In genomic region chr3:112561693-112562529, GRCh38 we compare ENCODE assay signal across 1 cellular context.
A peak's percentile ranks its signal among the peaks of the same experiment; 100 is the strongest.
TF ChIP-seq lines count a peak whose summit lies in the region.

TSS of gene ATG3 (minus strand) at chr3:112561962. CDS start at chr3:112561528, 434 bp downstream.
TSS of gene SLC35A5 (plus strand) at chr3:112562045. CDS start at chr3:112563404, 1,359 bp downstream.

TF ChIP-seq in H1, 55 proteins besides CTCF, POLR2A, EP300 and RAD21:
- peak; percentile 99 for TF ChIP-seq ATF3 (IDR thresholded peaks at IDR 0.05; ENCODE audit: insufficient read depth, low read depth, low read length)
- TF ChIP-seq KDM1A (IDR thresholded peaks at IDR 0.05; ENCODE audit: borderline replicate concordance, low read length): 0 out of 2 replicates have a peak, but pooled peaks have one; percentile 5
- peak; percentile 100 for TF ChIP-seq USF2 (IDR thresholded peaks at IDR 0.05; ENCODE audit: low read length)
- TF ChIP-seq TCF12 (IDR thresholded peaks at IDR 0.05; ENCODE audit: low read depth, low read length): no peak
- TF ChIP-seq YY1 (IDR thresholded peaks at IDR 0.05; ENCODE audit: low read depth, low read length): no peak
- no peak for TF ChIP-seq RNF2 (IDR thresholded peaks at IDR 0.05; ENCODE audit: borderline replicate concordance, low read depth, low read length, missing control alignments, poor library complexity, severe bottlenecking)
- no peak for TF ChIP-seq SP2 (IDR thresholded peaks at IDR 0.05; ENCODE audit: low read length)
- TF ChIP-seq TBP (IDR thresholded peaks at IDR 0.05; ENCODE audit: low read depth, low read length): peak; percentile 78
- TF ChIP-seq, protein P1, sequence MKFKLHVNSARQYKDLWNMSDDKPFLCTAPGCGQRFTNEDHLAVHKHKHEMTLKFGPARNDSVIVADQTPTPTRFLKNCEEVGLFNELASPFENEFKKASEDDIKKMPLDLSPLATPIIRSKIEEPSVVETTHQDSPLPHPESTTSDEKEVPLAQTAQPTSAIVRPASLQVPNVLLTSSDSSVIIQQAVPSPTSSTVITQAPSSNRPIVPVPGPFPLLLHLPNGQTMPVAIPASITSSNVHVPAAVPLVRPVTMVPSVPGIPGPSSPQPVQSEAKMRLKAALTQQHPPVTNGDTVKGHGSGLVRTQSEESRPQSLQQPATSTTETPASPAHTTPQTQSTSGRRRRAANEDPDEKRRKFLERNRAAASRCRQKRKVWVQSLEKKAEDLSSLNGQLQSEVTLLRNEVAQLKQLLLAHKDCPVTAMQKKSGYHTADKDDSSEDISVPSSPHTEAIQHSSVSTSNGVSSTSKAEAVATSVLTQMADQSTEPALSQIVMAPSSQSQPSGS (IDR thresholded peaks at IDR 0.05; ENCODE audit: low read length): no peak
- no peak; the same call in 1 of the 2 replicates for TF ChIP-seq CHD2 (IDR thresholded peaks at IDR 0.05; ENCODE audit: low read length)
- TF ChIP-seq NRF1 (IDR thresholded peaks at IDR 0.05; ENCODE audit: low read depth, low read length): peak; percentile 65
- no peak for TF ChIP-seq FOSL1 (IDR thresholded peaks at IDR 0.05; ENCODE audit: insufficient read depth, low read depth, low read length)
- 0 out of 2 replicates have a peak, but pooled peaks have one; percentile 15 for TF ChIP-seq KDM5A (IDR thresholded peaks at IDR 0.05; ENCODE audit: low read length)
- TF ChIP-seq TAF1 (IDR thresholded peaks at IDR 0.05; ENCODE audit: low read depth, low read length): 0 out of 2 replicates have a peak, but pooled peaks have one; percentile 22
- TF ChIP-seq, protein P2, sequence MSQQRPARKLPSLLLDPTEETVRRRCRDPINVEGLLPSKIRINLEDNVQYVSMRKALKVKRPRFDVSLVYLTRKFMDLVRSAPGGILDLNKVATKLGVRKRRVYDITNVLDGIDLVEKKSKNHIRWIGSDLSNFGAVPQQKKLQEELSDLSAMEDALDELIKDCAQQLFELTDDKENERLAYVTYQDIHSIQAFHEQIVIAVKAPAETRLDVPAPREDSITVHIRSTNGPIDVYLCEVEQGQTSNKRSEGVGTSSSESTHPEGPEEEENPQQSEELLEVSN (IDR thresholded peaks at IDR 0.05): peak; percentile 85
- no peak for TF ChIP-seq CBX8 (IDR thresholded peaks at IDR 0.05; ENCODE audit: borderline replicate concordance, low read depth, low read length)
- no peak for TF ChIP-seq GABPA (IDR thresholded peaks at IDR 0.05; ENCODE audit: borderline replicate concordance, insufficient read depth, low read length)
- peak; percentile 86 for TF ChIP-seq MAX (IDR thresholded peaks at IDR 0.05)
- TF ChIP-seq SP4 (IDR thresholded peaks at IDR 0.05; ENCODE audit: low read length): peak; percentile 98
- peak; percentile 68 for TF ChIP-seq CREB1 (IDR thresholded peaks at IDR 0.05)
- peak; percentile 88 for TF ChIP-seq ASH2L (IDR thresholded peaks at IDR 0.05; ENCODE audit: low read length)
- TF ChIP-seq PHF8 (conservative IDR thresholded peaks at IDR 0.05; ENCODE audit: low read depth, low read length): peak; percentile 79
- no peak for TF ChIP-seq ZNF274 (IDR thresholded peaks at IDR 0.05; ENCODE audit: borderline replicate concordance, extremely low read depth, low read length)
- TF ChIP-seq EZH2 (IDR thresholded peaks at IDR 0.05; ENCODE audit: low read depth, low read length, severe bottlenecking): no peak
- peak; percentile 11; the same call in 1 of the 2 replicates for TF ChIP-seq EGR1 (IDR thresholded peaks at IDR 0.05; ENCODE audit: borderline replicate concordance, low read depth, low read length)
- TF ChIP-seq SIX5 (IDR thresholded peaks at IDR 0.05; ENCODE audit: low read depth, low read length): no peak
- TF ChIP-seq SUZ12 (IDR thresholded peaks at IDR 0.05; ENCODE audit: low read length): no peak
- no peak for TF ChIP-seq CBX5 (IDR thresholded peaks at IDR 0.05; ENCODE audit: low read depth, low read length)
- TF ChIP-seq BCL11A (IDR thresholded peaks at IDR 0.05; ENCODE audit: low read depth in 2 of 2, low read length in 2 of 2): no peak
- TF ChIP-seq MAFK (IDR thresholded peaks at IDR 0.05; ENCODE audit: low read depth, low read length): no peak
- 0 out of 2 replicates have a peak, but pooled peaks have one; percentile 26 for TF ChIP-seq JUND (IDR thresholded peaks at IDR 0.05; ENCODE audit: low read length)
- peak in 1 of 2 experiments; percentile 19; a peak in 1 of 4 replicates for TF ChIP-seq HDAC2 (IDR thresholded peaks at IDR 0.05; ENCODE audit: borderline replicate concordance in 1 of 2, low read depth in 2 of 2, low read length in 2 of 2)
- TF ChIP-seq BRCA1 (IDR thresholded peaks at IDR 0.05; ENCODE audit: low read depth, low read length): no peak
- TF ChIP-seq, protein P3, sequence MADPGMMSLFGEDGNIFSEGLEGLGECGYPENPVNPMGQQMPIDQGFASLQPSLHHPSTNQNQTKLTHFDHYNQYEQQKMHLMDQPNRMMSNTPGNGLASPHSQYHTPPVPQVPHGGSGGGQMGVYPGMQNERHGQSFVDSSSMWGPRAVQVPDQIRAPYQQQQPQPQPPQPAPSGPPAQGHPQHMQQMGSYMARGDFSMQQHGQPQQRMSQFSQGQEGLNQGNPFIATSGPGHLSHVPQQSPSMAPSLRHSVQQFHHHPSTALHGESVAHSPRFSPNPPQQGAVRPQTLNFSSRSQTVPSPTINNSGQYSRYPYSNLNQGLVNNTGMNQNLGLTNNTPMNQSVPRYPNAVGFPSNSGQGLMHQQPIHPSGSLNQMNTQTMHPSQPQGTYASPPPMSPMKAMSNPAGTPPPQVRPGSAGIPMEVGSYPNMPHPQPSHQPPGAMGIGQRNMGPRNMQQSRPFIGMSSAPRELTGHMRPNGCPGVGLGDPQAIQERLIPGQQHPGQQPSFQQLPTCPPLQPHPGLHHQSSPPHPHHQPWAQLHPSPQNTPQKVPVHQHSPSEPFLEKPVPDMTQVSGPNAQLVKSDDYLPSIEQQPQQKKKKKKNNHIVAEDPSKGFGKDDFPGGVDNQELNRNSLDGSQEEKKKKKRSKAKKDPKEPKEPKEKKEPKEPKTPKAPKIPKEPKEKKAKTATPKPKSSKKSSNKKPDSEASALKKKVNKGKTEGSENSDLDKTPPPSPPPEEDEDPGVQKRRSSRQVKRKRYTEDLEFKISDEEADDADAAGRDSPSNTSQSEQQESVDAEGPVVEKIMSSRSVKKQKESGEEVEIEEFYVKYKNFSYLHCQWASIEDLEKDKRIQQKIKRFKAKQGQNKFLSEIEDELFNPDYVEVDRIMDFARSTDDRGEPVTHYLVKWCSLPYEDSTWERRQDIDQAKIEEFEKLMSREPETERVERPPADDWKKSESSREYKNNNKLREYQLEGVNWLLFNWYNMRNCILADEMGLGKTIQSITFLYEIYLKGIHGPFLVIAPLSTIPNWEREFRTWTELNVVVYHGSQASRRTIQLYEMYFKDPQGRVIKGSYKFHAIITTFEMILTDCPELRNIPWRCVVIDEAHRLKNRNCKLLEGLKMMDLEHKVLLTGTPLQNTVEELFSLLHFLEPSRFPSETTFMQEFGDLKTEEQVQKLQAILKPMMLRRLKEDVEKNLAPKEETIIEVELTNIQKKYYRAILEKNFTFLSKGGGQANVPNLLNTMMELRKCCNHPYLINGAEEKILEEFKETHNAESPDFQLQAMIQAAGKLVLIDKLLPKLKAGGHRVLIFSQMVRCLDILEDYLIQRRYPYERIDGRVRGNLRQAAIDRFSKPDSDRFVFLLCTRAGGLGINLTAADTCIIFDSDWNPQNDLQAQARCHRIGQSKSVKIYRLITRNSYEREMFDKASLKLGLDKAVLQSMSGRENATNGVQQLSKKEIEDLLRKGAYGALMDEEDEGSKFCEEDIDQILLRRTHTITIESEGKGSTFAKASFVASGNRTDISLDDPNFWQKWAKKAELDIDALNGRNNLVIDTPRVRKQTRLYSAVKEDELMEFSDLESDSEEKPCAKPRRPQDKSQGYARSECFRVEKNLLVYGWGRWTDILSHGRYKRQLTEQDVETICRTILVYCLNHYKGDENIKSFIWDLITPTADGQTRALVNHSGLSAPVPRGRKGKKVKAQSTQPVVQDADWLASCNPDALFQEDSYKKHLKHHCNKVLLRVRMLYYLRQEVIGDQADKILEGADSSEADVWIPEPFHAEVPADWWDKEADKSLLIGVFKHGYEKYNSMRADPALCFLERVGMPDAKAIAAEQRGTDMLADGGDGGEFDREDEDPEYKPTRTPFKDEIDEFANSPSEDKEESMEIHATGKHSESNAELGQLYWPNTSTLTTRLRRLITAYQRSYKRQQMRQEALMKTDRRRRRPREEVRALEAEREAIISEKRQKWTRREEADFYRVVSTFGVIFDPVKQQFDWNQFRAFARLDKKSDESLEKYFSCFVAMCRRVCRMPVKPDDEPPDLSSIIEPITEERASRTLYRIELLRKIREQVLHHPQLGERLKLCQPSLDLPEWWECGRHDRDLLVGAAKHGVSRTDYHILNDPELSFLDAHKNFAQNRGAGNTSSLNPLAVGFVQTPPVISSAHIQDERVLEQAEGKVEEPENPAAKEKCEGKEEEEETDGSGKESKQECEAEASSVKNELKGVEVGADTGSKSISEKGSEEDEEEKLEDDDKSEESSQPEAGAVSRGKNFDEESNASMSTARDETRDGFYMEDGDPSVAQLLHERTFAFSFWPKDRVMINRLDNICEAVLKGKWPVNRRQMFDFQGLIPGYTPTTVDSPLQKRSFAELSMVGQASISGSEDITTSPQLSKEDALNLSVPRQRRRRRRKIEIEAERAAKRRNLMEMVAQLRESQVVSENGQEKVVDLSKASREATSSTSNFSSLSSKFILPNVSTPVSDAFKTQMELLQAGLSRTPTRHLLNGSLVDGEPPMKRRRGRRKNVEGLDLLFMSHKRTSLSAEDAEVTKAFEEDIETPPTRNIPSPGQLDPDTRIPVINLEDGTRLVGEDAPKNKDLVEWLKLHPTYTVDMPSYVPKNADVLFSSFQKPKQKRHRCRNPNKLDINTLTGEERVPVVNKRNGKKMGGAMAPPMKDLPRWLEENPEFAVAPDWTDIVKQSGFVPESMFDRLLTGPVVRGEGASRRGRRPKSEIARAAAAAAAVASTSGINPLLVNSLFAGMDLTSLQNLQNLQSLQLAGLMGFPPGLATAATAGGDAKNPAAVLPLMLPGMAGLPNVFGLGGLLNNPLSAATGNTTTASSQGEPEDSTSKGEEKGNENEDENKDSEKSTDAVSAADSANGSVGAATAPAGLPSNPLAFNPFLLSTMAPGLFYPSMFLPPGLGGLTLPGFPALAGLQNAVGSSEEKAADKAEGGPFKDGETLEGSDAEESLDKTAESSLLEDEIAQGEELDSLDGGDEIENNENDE (IDR thresholded peaks at IDR 0.05; ENCODE audit: insufficient replicate concordance, low read length): no peak
- no peak for TF ChIP-seq BACH1 (IDR thresholded peaks at IDR 0.05; ENCODE audit: low read length)
- no peak for TF ChIP-seq NANOG (IDR thresholded peaks at IDR 0.05; ENCODE audit: insufficient read depth, low read depth, low read length, poor library complexity, severe bottlenecking)
- peak; percentile 95 for TF ChIP-seq RBBP5 (IDR thresholded peaks at IDR 0.05; ENCODE audit: borderline replicate concordance, low read depth, low read length)
- TF ChIP-seq POLR2AphosphoS5 (IDR thresholded peaks at IDR 0.05; ENCODE audit: low read depth, low read length): peak; percentile 75
- TF ChIP-seq CHD1 (IDR thresholded peaks at IDR 0.05; ENCODE audit: low read depth, low read length): no peak
- TF ChIP-seq SIRT6 (IDR thresholded peaks at IDR 0.05; ENCODE audit: low read length): no peak
- TF ChIP-seq SIN3A (conservative IDR thresholded peaks at IDR 0.05 in 1 of 2, IDR thresholded peaks at IDR 0.05 in 1 of 2; ENCODE audit: low read depth in 1 of 2, low read length in 2 of 2): peak; percentile 87 to 93; a peak in 3 of 4 replicates
- TF ChIP-seq SRF (IDR thresholded peaks at IDR 0.05; ENCODE audit: low read depth, low read length): no peak
- no peak for TF ChIP-seq GTF2F1 (IDR thresholded peaks at IDR 0.05; ENCODE audit: borderline replicate concordance, low read depth, low read length)
- TF ChIP-seq CEBPB (IDR thresholded peaks at IDR 0.05; ENCODE audit: low read depth, low read length): 0 out of 2 replicates have a peak, but pooled peaks have one; percentile 12
- TF ChIP-seq RXRA (IDR thresholded peaks at IDR 0.05; ENCODE audit: insufficient read depth, low read depth, low read length): no peak
- 0 out of 2 replicates have a peak, but pooled peaks have one; percentile 34 for TF ChIP-seq SP1 (IDR thresholded peaks at IDR 0.05; ENCODE audit: low read depth, low read length)
- TF ChIP-seq TAF7 (optimal IDR thresholded peaks at IDR 0.05; ENCODE audit: borderline replicate concordance, low read depth, low read length): peak; percentile 45
- TF ChIP-seq KDM4A (IDR thresholded peaks at IDR 0.05; ENCODE audit: low read depth, low read length, severe bottlenecking): peak; percentile 89
- TF ChIP-seq RFX5 (IDR thresholded peaks at IDR 0.05; ENCODE audit: borderline replicate concordance, low read depth, low read length): no peak
- TF ChIP-seq HDAC6 (IDR thresholded peaks at IDR 0.05; ENCODE audit: low read depth, low read length): no peak
- 0 out of 2 replicates have a peak, but pooled peaks have one; percentile 4 for TF ChIP-seq JUN (IDR thresholded peaks at IDR 0.05; ENCODE audit: low read depth, low read length)
